1 cellular context compared by ENCODE assay signal in genomic region chr17:55444471-55445441, GRCh38.
TF ChIP-seq lines count a peak whose summit lies in the region.

No MANE protein-coding gene starts in this region.

TF ChIP-seq in HepG2, 621 proteins besides CTCF, POLR2A, EP300 and RAD21 (continued from another document and continues in another):
- TF ChIP-seq ZBTB34 (CRISPR knock-in tag; IDR thresholded peaks at IDR 0.05) = peak; percentile 77; the same call in 1 of the 2 replicates
- TF ChIP-seq ZNF225 (CRISPR knock-in tag; IDR thresholded peaks at IDR 0.05) = no peak
- no peak for TF ChIP-seq ZNF891 (CRISPR knock-in tag; IDR thresholded peaks at IDR 0.05)
- no peak for TF ChIP-seq ZFYVE20 (CRISPR knock-in tag; IDR thresholded peaks at IDR 0.05; ENCODE audit: borderline replicate concordance, low read depth)
- TF ChIP-seq, protein P1, sequence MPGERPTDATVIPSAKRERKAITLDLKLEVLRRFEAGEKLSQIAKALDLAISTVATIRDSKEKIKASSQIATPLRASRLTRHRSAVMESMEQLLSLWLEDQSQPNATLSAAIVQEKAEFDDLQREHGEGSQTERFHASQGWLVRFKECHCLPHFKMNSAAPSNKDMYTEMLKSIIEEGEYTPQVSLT (CRISPR knock-in tag; IDR thresholded peaks at IDR 0.05; ENCODE audit: borderline replicate concordance, low read depth) = no peak
- TF ChIP-seq DR1 (CRISPR knock-in tag; IDR thresholded peaks at IDR 0.05) = no peak
- 0 out of 2 replicates have a peak, but pooled peaks have one; percentile 7 for TF ChIP-seq GATAD1 (CRISPR knock-in tag; IDR thresholded peaks at IDR 0.05)
- TF ChIP-seq MYC (CRISPR knock-in tag; IDR thresholded peaks at IDR 0.05; ENCODE audit: borderline replicate concordance) = no peak
- TF ChIP-seq ZNF652 (CRISPR knock-in tag; IDR thresholded peaks at IDR 0.05; ENCODE audit: borderline replicate concordance, low read depth) = peak; percentile 24
- TF ChIP-seq NCOA5 (CRISPR knock-in tag; IDR thresholded peaks at IDR 0.05) = no peak
- TF ChIP-seq, protein P2, sequence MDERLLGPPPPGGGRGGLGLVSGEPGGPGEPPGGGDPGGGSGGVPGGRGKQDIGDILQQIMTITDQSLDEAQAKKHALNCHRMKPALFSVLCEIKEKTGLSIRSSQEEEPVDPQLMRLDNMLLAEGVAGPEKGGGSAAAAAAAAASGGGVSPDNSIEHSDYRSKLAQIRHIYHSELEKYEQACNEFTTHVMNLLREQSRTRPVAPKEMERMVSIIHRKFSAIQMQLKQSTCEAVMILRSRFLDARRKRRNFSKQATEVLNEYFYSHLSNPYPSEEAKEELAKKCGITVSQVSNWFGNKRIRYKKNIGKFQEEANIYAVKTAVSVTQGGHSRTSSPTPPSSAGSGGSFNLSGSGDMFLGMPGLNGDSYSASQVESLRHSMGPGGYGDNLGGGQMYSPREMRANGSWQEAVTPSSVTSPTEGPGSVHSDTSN (CRISPR knock-in tag; IDR thresholded peaks at IDR 0.05) = no peak
- no peak for TF ChIP-seq HOXA9 (CRISPR knock-in tag; IDR thresholded peaks at IDR 0.05; ENCODE audit: borderline replicate concordance)
- no peak for TF ChIP-seq BORCS8-MEF2B (CRISPR knock-in tag; IDR thresholded peaks at IDR 0.05)
- TF ChIP-seq DDIT3 (CRISPR knock-in tag; IDR thresholded peaks at IDR 0.05) = no peak
- TF ChIP-seq ZNF224 (CRISPR knock-in tag; IDR thresholded peaks at IDR 0.05) = no peak
- no peak for TF ChIP-seq ZFP36L1 (CRISPR knock-in tag; IDR thresholded peaks at IDR 0.05)
- no peak for TF ChIP-seq NFKB2 (CRISPR knock-in tag; IDR thresholded peaks at IDR 0.05; ENCODE audit: borderline replicate concordance)
- no peak for TF ChIP-seq RFX3 (CRISPR knock-in tag; IDR thresholded peaks at IDR 0.05)
- TF ChIP-seq ZNF260 (CRISPR knock-in tag; IDR thresholded peaks at IDR 0.05; ENCODE audit: borderline replicate concordance, low read depth) = no peak
- TF ChIP-seq PPARG (CRISPR knock-in tag; conservative IDR thresholded peaks at IDR 0.05) = no peak
- no peak for TF ChIP-seq ZNF576 (CRISPR knock-in tag; IDR thresholded peaks at IDR 0.05)
- TF ChIP-seq SAFB2 (CRISPR knock-in tag; IDR thresholded peaks at IDR 0.05; ENCODE audit: borderline replicate concordance, low read depth) = no peak
- TF ChIP-seq ZNF879 (CRISPR knock-in tag; IDR thresholded peaks at IDR 0.05) = no peak
- no peak for TF ChIP-seq PCBP1 (IDR thresholded peaks at IDR 0.05; ENCODE audit: borderline replicate concordance, low read depth, low read length)
- no peak for TF ChIP-seq ZNF142 (CRISPR knock-in tag; IDR thresholded peaks at IDR 0.05)
- TF ChIP-seq MEF2D (CRISPR knock-in tag; IDR thresholded peaks at IDR 0.05) = peak; percentile 56
- no peak for TF ChIP-seq ZNF180 (CRISPR knock-in tag; IDR thresholded peaks at IDR 0.05; ENCODE audit: borderline replicate concordance, low read depth)
- no peak; the same call in none of the 2 replicates for TF ChIP-seq DNMT3B (CRISPR knock-in tag; conservative IDR thresholded peaks at IDR 0.05)
- no peak for TF ChIP-seq HHEX (CRISPR knock-in tag; IDR thresholded peaks at IDR 0.05)
- TF ChIP-seq CC2D1A (CRISPR knock-in tag; IDR thresholded peaks at IDR 0.05) = no peak
- no peak for TF ChIP-seq ZBTB49 (CRISPR knock-in tag; IDR thresholded peaks at IDR 0.05; ENCODE audit: borderline replicate concordance)
- no peak for TF ChIP-seq SMAD9 (CRISPR knock-in tag; IDR thresholded peaks at IDR 0.05)
- TF ChIP-seq, protein P3, sequence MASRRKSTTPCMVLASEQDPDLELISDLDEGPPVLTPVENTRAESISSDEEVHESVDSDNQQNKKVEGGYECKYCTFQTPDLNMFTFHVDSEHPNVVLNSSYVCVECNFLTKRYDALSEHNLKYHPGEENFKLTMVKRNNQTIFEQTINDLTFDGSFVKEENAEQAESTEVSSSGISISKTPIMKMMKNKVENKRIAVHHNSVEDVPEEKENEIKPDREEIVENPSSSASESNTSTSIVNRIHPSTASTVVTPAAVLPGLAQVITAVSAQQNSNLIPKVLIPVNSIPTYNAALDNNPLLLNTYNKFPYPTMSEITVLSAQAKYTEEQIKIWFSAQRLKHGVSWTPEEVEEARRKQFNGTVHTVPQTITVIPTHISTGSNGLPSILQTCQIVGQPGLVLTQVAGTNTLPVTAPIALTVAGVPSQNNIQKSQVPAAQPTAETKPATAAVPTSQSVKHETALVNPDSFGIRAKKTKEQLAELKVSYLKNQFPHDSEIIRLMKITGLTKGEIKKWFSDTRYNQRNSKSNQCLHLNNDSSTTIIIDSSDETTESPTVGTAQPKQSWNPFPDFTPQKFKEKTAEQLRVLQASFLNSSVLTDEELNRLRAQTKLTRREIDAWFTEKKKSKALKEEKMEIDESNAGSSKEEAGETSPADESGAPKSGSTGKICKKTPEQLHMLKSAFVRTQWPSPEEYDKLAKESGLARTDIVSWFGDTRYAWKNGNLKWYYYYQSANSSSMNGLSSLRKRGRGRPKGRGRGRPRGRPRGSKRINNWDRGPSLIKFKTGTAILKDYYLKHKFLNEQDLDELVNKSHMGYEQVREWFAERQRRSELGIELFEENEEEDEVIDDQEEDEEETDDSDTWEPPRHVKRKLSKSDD (CRISPR knock-in tag; IDR thresholded peaks at IDR 0.05; ENCODE audit: low read depth) = no peak
- peak; percentile 73; the same call in 1 of the 2 replicates for TF ChIP-seq ZNF747 (CRISPR knock-in tag; IDR thresholded peaks at IDR 0.05; ENCODE audit: borderline replicate concordance)
- no peak for TF ChIP-seq MATR3 (CRISPR knock-in tag; IDR thresholded peaks at IDR 0.05)
- TF ChIP-seq, protein P4, sequence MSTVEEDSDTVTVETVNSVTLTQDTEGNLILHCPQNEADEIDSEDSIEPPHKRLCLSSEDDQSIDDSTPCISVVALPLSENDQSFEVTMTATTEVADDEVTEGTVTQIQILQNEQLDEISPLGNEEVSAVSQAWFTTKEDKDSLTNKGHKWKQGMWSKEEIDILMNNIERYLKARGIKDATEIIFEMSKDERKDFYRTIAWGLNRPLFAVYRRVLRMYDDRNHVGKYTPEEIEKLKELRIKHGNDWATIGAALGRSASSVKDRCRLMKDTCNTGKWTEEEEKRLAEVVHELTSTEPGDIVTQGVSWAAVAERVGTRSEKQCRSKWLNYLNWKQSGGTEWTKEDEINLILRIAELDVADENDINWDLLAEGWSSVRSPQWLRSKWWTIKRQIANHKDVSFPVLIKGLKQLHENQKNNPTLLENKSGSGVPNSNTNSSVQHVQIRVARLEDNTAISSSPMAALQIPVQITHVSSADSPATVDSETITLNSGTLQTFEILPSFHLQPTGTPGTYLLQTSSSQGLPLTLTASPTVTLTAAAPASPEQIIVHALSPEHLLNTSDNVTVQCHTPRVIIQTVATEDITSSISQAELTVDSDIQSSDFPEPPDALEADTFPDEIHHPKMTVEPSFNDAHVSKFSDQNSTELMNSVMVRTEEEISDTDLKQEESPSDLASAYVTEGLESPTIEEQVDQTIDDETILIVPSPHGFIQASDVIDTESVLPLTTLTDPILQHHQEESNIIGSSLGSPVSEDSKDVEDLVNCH (CRISPR knock-in tag; IDR thresholded peaks at IDR 0.05) = no peak
- TF ChIP-seq, protein P5, sequence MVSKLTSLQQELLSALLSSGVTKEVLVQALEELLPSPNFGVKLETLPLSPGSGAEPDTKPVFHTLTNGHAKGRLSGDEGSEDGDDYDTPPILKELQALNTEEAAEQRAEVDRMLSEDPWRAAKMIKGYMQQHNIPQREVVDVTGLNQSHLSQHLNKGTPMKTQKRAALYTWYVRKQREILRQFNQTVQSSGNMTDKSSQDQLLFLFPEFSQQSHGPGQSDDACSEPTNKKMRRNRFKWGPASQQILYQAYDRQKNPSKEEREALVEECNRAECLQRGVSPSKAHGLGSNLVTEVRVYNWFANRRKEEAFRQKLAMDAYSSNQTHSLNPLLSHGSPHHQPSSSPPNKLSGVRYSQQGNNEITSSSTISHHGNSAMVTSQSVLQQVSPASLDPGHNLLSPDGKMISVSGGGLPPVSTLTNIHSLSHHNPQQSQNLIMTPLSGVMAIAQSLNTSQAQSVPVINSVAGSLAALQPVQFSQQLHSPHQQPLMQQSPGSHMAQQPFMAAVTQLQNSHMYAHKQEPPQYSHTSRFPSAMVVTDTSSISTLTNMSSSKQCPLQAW (CRISPR knock-in tag; IDR thresholded peaks at IDR 0.05) = peak; percentile 94
- no peak; the same call in 1 of the 2 replicates for TF ChIP-seq ARHGAP35 (CRISPR knock-in tag; IDR thresholded peaks at IDR 0.05; ENCODE audit: borderline replicate concordance)
- no peak for TF ChIP-seq TCF12 (IDR thresholded peaks at IDR 0.05)
- no peak for TF ChIP-seq TCF12 (CRISPR knock-in tag; IDR thresholded peaks at IDR 0.05)
- 0 out of 2 replicates have a peak, but pooled peaks have one; percentile 35 for TF ChIP-seq MEIS1 (CRISPR knock-in tag; IDR thresholded peaks at IDR 0.05; ENCODE audit: borderline replicate concordance)
- no peak for TF ChIP-seq SUZ12 (IDR thresholded peaks at IDR 0.05; ENCODE audit: low read depth, low read length)
- peak; percentile 8; the same call in 1 of the 2 replicates for TF ChIP-seq ARNT2 (CRISPR knock-in tag; IDR thresholded peaks at IDR 0.05; ENCODE audit: low read depth)
- no peak for TF ChIP-seq IKZF1 (IDR thresholded peaks at IDR 0.05)
